ENCODE assay signal across 1 cellular context in genomic region chr2:62216616-62217015, GRCh38.
TF ChIP-seq lines count a peak whose summit lies in the region.

No MANE protein-coding gene starts in this region.

TF ChIP-seq in IMR-90, 13 proteins besides CTCF, POLR2A, EP300 and RAD21:
- TF ChIP-seq ELK1 (IDR thresholded peaks at IDR 0.05; ENCODE audit: borderline replicate concordance, low read depth, low read length) (no peak), RFX5 (IDR thresholded peaks at IDR 0.05; ENCODE audit: low read depth, low read length) (no peak), MXI1 (IDR thresholded peaks at IDR 0.05; ENCODE audit: borderline replicate concordance, low read depth, low read length) (no peak), BHLHE40 (IDR thresholded peaks at IDR 0.05; ENCODE audit: low read depth, low read length) (peak; percentile 24; the same call in 1 of the 2 replicates), MAFK (IDR thresholded peaks at IDR 0.05; ENCODE audit: low read depth, low read length) (no peak), SMC3 (IDR thresholded peaks at IDR 0.05; ENCODE audit: low read depth, low read length) (no peak), RCOR1 (IDR thresholded peaks at IDR 0.05; ENCODE audit: insufficient replicate concordance, low read length) (no peak), NFE2L2 (IDR thresholded peaks at IDR 0.05; ENCODE audit: low read depth, low read length) (no peak), CHD1 (IDR thresholded peaks at IDR 0.05; ENCODE audit: low read depth, low read length) (no peak), CEBPB (IDR thresholded peaks at IDR 0.05; ENCODE audit: low read depth, low read length) (peak; percentile 76), FOS (IDR thresholded peaks at IDR 0.05; ENCODE audit: low read depth, low read length) (peak; percentile 59), USF2 (IDR thresholded peaks at IDR 0.05; ENCODE audit: low read depth, low read length) (no peak), MAZ (IDR thresholded peaks at IDR 0.05; ENCODE audit: borderline replicate concordance, low read depth, low read length) (no peak)
